24 cellular contexts compared by ENCODE assay signal in genomic region chr9:72322678-72323077, GRCh38.
"Had no signal": no experiment of that assay in that cellular context is flagged by ENCODE, and none has a peak within 500 bp of the region (broad histone marks: within the 10 kb centered on the region; RNA-seq: fewer than 3 reads in every experiment).

No MANE protein-coding gene starts in this region.

- H3K4me3 ChIP-seq: Peyer's patch, SJCRH30 had no signal

- DNase-seq: activated CD4-positive, alpha-beta memory T cell treated with anti-CD3 and anti-CD28 coated beads for 36 hours; activated CD4-positive, alpha-beta T cell treated with anti-CD3 and anti-CD28 coated beads, Interleukin-2, amount 10 ng/mL, durations not matched to agents 7 days and 5 days; activated CD4-positive, CD25-positive, alpha-beta regulatory T cell; activated CD8-positive, alpha-beta memory T cell treated with anti-CD3 and anti-CD28 coated beads for 24 hours; activated effector memory CD4-positive, alpha-beta T cell treated with anti-CD3 and anti-CD28 coated beads, Interleukin-2, amount 50 U/mL, for 16 hours; activated naive CD4-positive, alpha-beta T cell treated with Interleukin-2 at 50 U/mL for 16 hours; activated T-cell treated with anti-CD3 and anti-CD28 coated beads, Interleukin-2, amount 50 U/mL, for 4 hours; amygdala; MV-4-11; NCI-H1092 treated with DMSO at 0.1 percent for 48 hours; NCI-H1436; NCI-H1694 treated with DMSO at 0.1 percent for 48 hours; NCI-H2029 treated with DMSO at 0.1 percent for 48 hours; NCI-H345; NCI-H510A; NCI-H69; NK-92 treated with Interleukin-12 subunit alpha and Interleukin-12 subunit beta, amount 100 ng/mL, for 24 hours; Peyer's patch; Right ventricle myocardium superior; SJCRH30; SK-N-SH; T-helper 1 cell had no signal

- H3K36me3 ChIP-seq: Peyer's patch, SJCRH30 had no signal

- H3K27me3 ChIP-seq: Peyer's patch, SJCRH30 had no signal

- H3K9me3 ChIP-seq: Peyer's patch, SK-N-SH had no signal

- H3K4me1 ChIP-seq: Peyer's patch, SJCRH30 had no signal

- H3K27ac ChIP-seq: Peyer's patch, RWPE1, SJCRH30, VCaP had no signal

- ATAC-seq: activated T-cell treated with anti-CD3 and anti-CD28 coated beads, Interleukin-2, amount 50 U/mL, for 4 hours had no signal
